15 cellular contexts compared by ENCODE assay signal in genomic region chr3:56769125-56769709, GRCh38. TPM values are rescaled to one million over a fixed set of nuclear protein-coding genes. Genes with fewer than 3 reads are reported as not detected.
A peak's percentile ranks its signal among the peaks of the same experiment; 100 is the strongest.
DNase-seq lines count a peak whose midpoint lies in the region; ATAC-seq and TF ChIP-seq lines count a peak whose summit lies in the region.
"Had no signal": no experiment of that assay in that cellular context is flagged by ENCODE, and none has a peak within 500 bp of the region (broad histone marks: within the 10 kb centered on the region; RNA-seq: fewer than 3 reads in every experiment).

No MANE protein-coding gene starts in this region.

- WGBS in heart left ventricle, 4 donors, result 18 to 41% (median 29%) methylated on average over 5 to 7 of the region's 7 CpGs
- 49 to 75% methylated on average over 5 to 7 of the region's 7 CpGs for WGBS in tibial nerve, 2 donors

- no peak for ATAC-seq in CD4-positive, alpha-beta T cell (ENCODE audit: poor library complexity)
- peak; percentile 70 to 85 (median 78) for ATAC-seq in heart left ventricle
- no peak for ATAC-seq in activated CD4-positive, CD25-positive, alpha-beta regulatory T cell treated with anti-CD3 and anti-CD28 coated beads, Interleukin-2, amount 50 U/mL, for 24 hours

- H3K27ac ChIP-seq in CD4-positive, alpha-beta T cell (ENCODE audit: low read depth, low read length), result no peak overlapping the region
- peak overlapping the region in 9 of 12 donors; percentile 12 to 65 (median 39) for H3K27ac ChIP-seq in heart left ventricle
- H3K27ac ChIP-seq in tibial nerve, result peak overlapping the region in 1 of 4 donors; percentile 36
- H3K27ac ChIP-seq: lower lobe of right lung, thyroid gland had no signal

- no peaks in the 10 kb centered on the region for H3K27me3 Mint-ChIP-seq in CD4-positive, alpha-beta T cell
- no peaks in the 10 kb centered on the region for H3K27me3 Mint-ChIP-seq in nephron (ENCODE audit: low read depth)

- no peak for TF ChIP-seq EP300 in tibial nerve (IDR thresholded peaks at IDR 0.05)

- no peak for DNase-seq in CD4-positive, alpha-beta T cell
- peak; percentile 65 for DNase-seq in SK-MEL-5 (ENCODE audit: low read depth, low spot score)
- DNase-seq in heart left ventricle, result peak in 3 of 5 donors; percentile 39 to 61 (median 43)
- no peak for DNase-seq in tibial nerve (ENCODE audit: low spot score in 2 of 2)
- DNase-seq in NK-92 (lab: John Stamatoyannopoulos, UW; ENCODE audit: unreplicated experiment), result no peak
- no peak for DNase-seq in stimulated activated CD4-positive, alpha-beta T cell treated with anti-CD3 and anti-CD28 coated beads, Interleukin-12 subunit alpha, Interleukin-12 subunit beta, amount 100 ng/mL, for 4 hours
- DNase-seq: activated CD4-positive, alpha-beta T cell treated with anti-CD3 and anti-CD28 coated beads, Interleukin-2, amount 50 U/mL, for 48 hours; DMS79 treated with DMSO at 0.1 percent for 48 hours; HFFc6; lower lobe of right lung; NCI-H774; T1000; thyroid gland had no signal

- intact Hi-C loops in CD4-positive, alpha-beta T cell (cut with DNase I, micrococcal nuclease), result loop anchor here in 1 of 2 experiments (2.0 kb wide), 1 partner anchor 14 kb away; no protein-coding TSS in a partner anchor
- intact Hi-C loops in heart left ventricle (cut with DNase I), result no loop called here

- no peaks in the 10 kb centered on the region for H3K9me3 Mint-ChIP-seq in CD4-positive, alpha-beta T cell
- H3K9me3 Mint-ChIP-seq in nephron, result no peaks in the 10 kb centered on the region
- H3K9me3 Mint-ChIP-seq: HFFc6 had no signal

- no peaks in the 10 kb centered on the region for H3K9me3 ChIP-seq in CD4-positive, alpha-beta T cell (ENCODE audit: control insufficient read depth, low read length)
- H3K9me3 ChIP-seq in heart left ventricle (no peaks in the 10 kb centered on the region), tibial nerve (no peaks in the 10 kb centered on the region)
- H3K9me3 ChIP-seq: lower lobe of right lung, thyroid gland had no signal

- peaks cover 92% of the 10 kb centered on the region for H3K36me3 Mint-ChIP-seq in CD4-positive, alpha-beta T cell (ENCODE audit: low read depth)
- H3K36me3 Mint-ChIP-seq in nephron (ENCODE audit: low read depth), result peaks cover 39% of the 10 kb centered on the region

- in situ Hi-C loops in SK-MEL-5 (cut with HindIII; ENCODE audit: low pct_unique_long_range_greater_than_20kb, low sequenced_read_pairs), result no loop called here

- H3K4me3 ChIP-seq in heart left ventricle, result no peak overlapping the region
- no peak overlapping the region for H3K4me3 ChIP-seq in tibial nerve
- H3K4me3 ChIP-seq: lower lobe of right lung, thyroid gland had no signal

- CTCF ChIA-PET in CD4-positive, alpha-beta T cell (lab: Charles Lee), result interaction anchor here (0.9 to 3.8 kb wide), 3 partner anchors 10 to 33 kb away, joined by 3 to 15 read pairs (median 3); partner anchors contain the start of gene ARHGEF3

- H3K27me3 ChIP-seq in CD4-positive, alpha-beta T cell (ENCODE audit: control insufficient read depth, insufficient read depth, low read length), result no peaks in the 10 kb centered on the region
- H3K27me3 ChIP-seq in heart left ventricle (no peaks in the 10 kb centered on the region), tibial nerve (no peaks in the 10 kb centered on the region)
- H3K27me3 ChIP-seq: thyroid gland had no signal

- no peak overlapping the region for H3K4me3 Mint-ChIP-seq in CD4-positive, alpha-beta T cell
- peak overlapping the region in 1 of 3 experiments; percentile 48 for H3K4me3 Mint-ChIP-seq in nephron
- H3K4me3 Mint-ChIP-seq: HFFc6 had no signal

- peak overlapping the region; percentile 39 for H3K27ac Mint-ChIP-seq in CD4-positive, alpha-beta T cell
- peak overlapping the region; percentile 77 to 91 (median 81) for H3K27ac Mint-ChIP-seq in nephron
- H3K27ac Mint-ChIP-seq: HFFc6 had no signal

- no peak for TF ChIP-seq CTCF in CD4-positive, alpha-beta T cell (IDR thresholded peaks at IDR 0.05)
- TF ChIP-seq CTCF in heart left ventricle (IDR thresholded peaks at IDR 0.05), result no peak
- TF ChIP-seq CTCF in nephron (IDR thresholded peaks at IDR 0.05; ENCODE audit: unreplicated experiment in 3 of 3), result no peak
- no peak for TF ChIP-seq CTCF in tibial nerve (IDR thresholded peaks at IDR 0.05)

- peaks cover 0 to 58% (median 20%) of the 10 kb centered on the region in 12 donors for H3K4me1 ChIP-seq in heart left ventricle
- H3K4me1 ChIP-seq in tibial nerve, result peaks cover 0 to 7% (median 0%) of the 10 kb centered on the region in 4 donors

- POLR2A ChIA-PET in CD4-positive, alpha-beta T cell (lab: Charles Lee), result interaction anchor here (0.5 to 1.4 kb wide), 5 partner anchors 19 to 105 kb away, joined by 3 to 4 read pairs (median 3); no protein-coding TSS in a partner anchor

- peaks cover 0 to 54% (median 26%) of the 10 kb centered on the region in 9 donors for H3K36me3 ChIP-seq in heart left ventricle
- H3K36me3 ChIP-seq in tibial nerve, result peaks cover 0 to 12% (median 0%) of the 10 kb centered on the region in 3 donors

- H3K4me1 Mint-ChIP-seq in CD4-positive, alpha-beta T cell (ENCODE audit: low read depth), result peaks cover 76% of the 10 kb centered on the region
- peaks cover 52% of the 10 kb centered on the region for H3K4me1 Mint-ChIP-seq in nephron

- TF ChIP-seq POLR2A in heart left ventricle (IDR thresholded peaks at IDR 0.05), result no peak
- no peak for TF ChIP-seq POLR2A in tibial nerve (IDR thresholded peaks at IDR 0.05)

RNA-seq across cellular contexts. Expression of gene ARHGEF3, which starts 32.5 kb away (rescaled TPM):
- total RNA-seq in CD4-positive, alpha-beta T cell, result 10 to 100 TPM; 46.4 to 46.6 TPM
- 9.5 and 10.9 TPM in 2 replicates for total RNA-seq in SK-MEL-5 (2014; rRNA removed; shearing (Covaris generic))
- polyA plus RNA-seq in SK-MEL-5 (2015; cell fraction: cytosol; rRNA removed), result 11.9 TPM in 2 replicates
- polyA plus RNA-seq in SK-MEL-5 (2015; cell fraction: nucleus; rRNA removed), result 7.6 and 18.4 TPM in 2 replicates
- total RNA-seq in heart left ventricle, result 10 to 100 TPM; 13.5 to 36.8 (median 18.2) TPM
- polyA plus RNA-seq in heart left ventricle, result 1 to 10 TPM; 6.5 to 9.3 TPM
- 10 to 100 TPM; 13.0 to 21.9 (median 13.8) TPM for total RNA-seq in tibial nerve

Comparison
In these comparisons a context has a peak if more than half of its experiments do, and no peak if none do; other contexts are left out.
1. ATAC-seq: peak in heart left ventricle (4 of 4); none in CD4-positive, alpha-beta T cell (single experiment) and activated CD4-positive, CD25-positive, alpha-beta regulatory T cell treated with anti-CD3 and anti-CD28 coated beads, Interleukin-2, amount 50 U/mL, for 24 hours (0 of 2).
2. DNase-seq: peak in SK-MEL-5 (single experiment) and heart left ventricle (3 of 5); none in CD4-positive, alpha-beta T cell (0 of 10), tibial nerve (0 of 2), NK-92 (single experiment) and stimulated activated CD4-positive, alpha-beta T cell treated with anti-CD3 and anti-CD28 coated beads, Interleukin-12 subunit alpha, Interleukin-12 subunit beta, amount 100 ng/mL, for 4 hours (single experiment).